19 cellular contexts compared by ENCODE assay signal in the genomic region with DNA sequence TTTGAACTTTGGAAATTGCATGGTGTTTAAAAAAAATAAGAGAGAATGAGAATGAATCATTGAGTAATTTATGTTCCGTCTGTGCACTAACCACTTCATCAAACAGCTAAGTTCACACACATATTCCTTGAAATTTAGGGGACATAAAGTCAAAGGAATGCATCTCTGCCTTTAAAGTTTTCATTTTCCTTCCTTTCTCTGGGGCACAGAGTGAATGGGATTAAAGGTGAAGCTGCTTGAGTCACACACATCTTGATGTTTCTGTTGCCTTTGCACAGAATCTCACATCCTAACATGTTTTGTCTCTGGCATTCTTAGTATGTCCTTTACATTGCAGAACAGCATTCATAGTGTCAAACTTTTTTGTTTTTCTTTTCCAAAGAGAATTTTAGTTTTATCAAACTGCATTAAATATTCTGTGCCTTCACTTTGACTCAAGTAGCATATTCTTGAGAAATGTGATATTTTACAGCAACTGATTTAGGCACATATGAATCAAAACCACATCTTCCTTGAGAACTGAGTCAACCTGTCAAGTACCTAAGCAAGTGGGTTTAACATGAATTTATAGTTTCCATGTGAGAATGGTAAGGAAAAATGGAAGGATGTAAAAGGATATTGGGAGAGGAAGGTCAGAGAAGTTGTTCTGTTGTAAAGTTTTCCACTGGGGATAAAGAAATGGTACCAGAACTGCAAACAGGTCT.
A peak's percentile ranks its signal among the peaks of the same experiment; 100 is the strongest.
DNase-seq lines count a peak whose midpoint lies in the region; ATAC-seq and TF ChIP-seq lines count a peak whose summit lies in the region.
"Had no signal": no experiment of that assay in that cellular context is flagged by ENCODE, and none has a peak within 500 bp of the region (broad histone marks: within the 10 kb centered on the region; RNA-seq: fewer than 3 reads in every experiment).

No MANE protein-coding gene starts in this region.

- peak overlapping the region; percentile 0 for H3K4me3 Mint-ChIP-seq in activated CD4-positive, alpha-beta T cell treated with anti-CD3 and anti-CD28 coated beads for 36 hours
- no peak overlapping the region for H3K4me3 Mint-ChIP-seq in activated CD4-positive, alpha-beta T cell treated with anti-CD3 and anti-CD28 coated beads, Interleukin-2, amount 10 ng/mL, durations not matched to agents 7 days and 5 days
- H3K4me3 Mint-ChIP-seq: CD8-positive, alpha-beta T cell; H9 had no signal

- in situ Hi-C loops in IMR-90 (cut with MboI; ENCODE audit: low sequenced_read_pairs) = no loop called here

- peak overlapping the region; percentile 86 for H2BK5ac ChIP-seq in IMR-90 (ENCODE audit: low read depth, low read length, poor library complexity, severe bottlenecking)

- dilution Hi-C loops in IMR-90 (cut with HindIII; ENCODE audit: low sequenced_read_pairs, unreplicated experiment) = no loop called here

- peak overlapping the region; percentile 45; the same call in 1 of the 2 replicates for H4K5ac ChIP-seq in IMR-90 (ENCODE audit: low read depth, low read length)

- no peak for TF ChIP-seq RAD21 in IMR-90 (IDR thresholded peaks at IDR 0.05; ENCODE audit: low read length)

- H3K9ac ChIP-seq in IMR-90 (ENCODE audit: low read depth, low read length) = no peak overlapping the region; the same call in 1 of the 2 replicates

- H3K9me3 Mint-ChIP-seq in activated CD4-positive, alpha-beta T cell treated with anti-CD3 and anti-CD28 coated beads for 36 hours (ENCODE audit: low read depth) = no peaks in the 10 kb centered on the region
- H3K9me3 Mint-ChIP-seq in activated CD4-positive, alpha-beta T cell treated with anti-CD3 and anti-CD28 coated beads, Interleukin-2, amount 10 ng/mL, durations not matched to agents 7 days and 5 days = peaks cover 3% of the 10 kb centered on the region
- H3K9me3 Mint-ChIP-seq: CD8-positive, alpha-beta T cell had no signal

- H2BK15ac ChIP-seq in IMR-90 (ENCODE audit: low read depth, low read length) = peak overlapping the region; percentile 9; the same call in 1 of the 3 replicates

- H2AK9ac ChIP-seq in IMR-90 (replicated peaks; ENCODE audit: low read depth, low read length, poor library complexity) = no peak overlapping the region

- H4K8ac ChIP-seq in IMR-90 (ENCODE audit: low read depth in 2 of 2, low read length in 2 of 2) = peak overlapping the region; percentile 0 to 64; a peak in 2 of 4 replicates

- peak overlapping the region; percentile 74 for H2BK120ac ChIP-seq in IMR-90 (ENCODE audit: low read depth, low read length)

- H4K20me1 ChIP-seq in IMR-90 (ENCODE audit: insufficient read depth, low read length) = no peaks in the 10 kb centered on the region

- TF ChIP-seq CTCF in IMR-90 (conservative IDR thresholded peaks at IDR 0.05; ENCODE audit: low read depth, low read length) (no peak), cardiac fibroblast (IDR thresholded peaks at IDR 0.05; ENCODE audit: low read depth, low read length) (no peak)

- peaks cover 1% of the 10 kb centered on the region; the same call in 1 of the 2 replicates for H3K4me1 ChIP-seq in IMR-90 (ENCODE audit: control insufficient read depth, insufficient read depth, low read length)
- H3K4me1 ChIP-seq: heart left ventricle, transverse colon had no signal

- H3K36me3 ChIP-seq in IMR-90 (ENCODE audit: control insufficient read depth, insufficient read depth, low read length) = no peaks in the 10 kb centered on the region
- H3K36me3 ChIP-seq: heart left ventricle, neutrophil, transverse colon had no signal

- H3K27ac ChIP-seq in IMR-90 (ENCODE audit: insufficient read depth, low read length) = no peak overlapping the region
- H3K27ac ChIP-seq: 22Rv1, heart left ventricle, neutrophil, transverse colon had no signal

- H3K18ac ChIP-seq in IMR-90 (ENCODE audit: low read depth, low read length) = peak overlapping the region; percentile 30; the same call in 1 of the 2 replicates

- no peak for TF ChIP-seq POLR2A in IMR-90 (IDR thresholded peaks at IDR 0.05; ENCODE audit: low read depth, low read length)

- no peaks in the 10 kb centered on the region for H3K79me1 ChIP-seq in IMR-90 (ENCODE audit: low read depth in 1 of 2, low read length in 2 of 2)

- no peaks in the 10 kb centered on the region for H3K9me1 ChIP-seq in IMR-90 (ENCODE audit: insufficient read depth, low read length)

- WGBS in IMR-90 (ENCODE audit: extremely low coverage in 2 of 2, insufficient read length in 1 of 2), 2 experiments = no CpG with 5 or more reads among the region's 1 CpG

- no peak overlapping the region for H2AFZ ChIP-seq in IMR-90 (replicated peaks; ENCODE audit: low read length, poor library complexity)

- peaks cover 49% of the 10 kb centered on the region for H3K4me1 Mint-ChIP-seq in activated CD4-positive, alpha-beta T cell treated with anti-CD3 and anti-CD28 coated beads for 36 hours
- peaks cover 17% of the 10 kb centered on the region for H3K4me1 Mint-ChIP-seq in activated CD4-positive, alpha-beta T cell treated with anti-CD3 and anti-CD28 coated beads, Interleukin-2, amount 10 ng/mL, durations not matched to agents 7 days and 5 days

- no peak for DNase-seq in activated CD4-positive, alpha-beta T cell treated with anti-CD3 and anti-CD28 coated beads for 36 hours
- DNase-seq in activated CD4-positive, alpha-beta T cell treated with anti-CD3 and anti-CD28 coated beads, Interleukin-2, amount 10 ng/mL, durations not matched to agents 7 days and 5 days = no peak
- DNase-seq in IMR-90 = peak; percentile 56
- peak; percentile 12 to 35 for DNase-seq in cardiac fibroblast (ENCODE audit: low read depth in 2 of 2)
- DNase-seq in renal cortical epithelial cell (ENCODE audit: low read depth) = peak; percentile 19
- DNase-seq in foreskin melanocyte = no peak
- DNase-seq: CD8-positive, alpha-beta T cell; cerebellar nuclear complex; H9; heart left ventricle; islet precursor cell; midbrain; NCI-H1092 treated with DMSO at 0.1 percent for 48 hours; NCI-H2171 treated with DMSO at 0.1 percent for 48 hours; transverse colon had no signal

- CTCF ChIA-PET in activated CD4-positive, alpha-beta T cell treated with anti-CD3 and anti-CD28 coated beads for 36 hours (lab: Charles Lee) = no interaction called here
- CTCF ChIA-PET in activated CD4-positive, alpha-beta T cell treated with anti-CD3 and anti-CD28 coated beads, Interleukin-2, amount 10 ng/mL, durations not matched to agents 7 days and 5 days (lab: Charles Lee) = no interaction called here
- CTCF ChIA-PET in IMR-90 (lab: Yijun Ruan, JAX) = interaction anchor here (0.7 kb wide), 1 partner anchor 15 kb away, joined by 3 read pairs; no protein-coding TSS in a partner anchor

- intact Hi-C loops in activated CD4-positive, alpha-beta T cell treated with anti-CD3 and anti-CD28 coated beads for 36 hours (cut with DNase I, micrococcal nuclease) = loop anchor here (2.0 to 5.0 kb wide), 5 partner anchors 49 to 264 kb away; no protein-coding TSS in a partner anchor
- intact Hi-C loops in IMR-90 (cut with micrococcal nuclease) = no loop called here

- H3K23ac ChIP-seq in IMR-90 (ENCODE audit: low read depth, low read length) = peak overlapping the region; percentile 8

- peaks cover 3% of the 10 kb centered on the region for H3K27me3 Mint-ChIP-seq in activated CD4-positive, alpha-beta T cell treated with anti-CD3 and anti-CD28 coated beads for 36 hours
- H3K27me3 Mint-ChIP-seq in activated CD4-positive, alpha-beta T cell treated with anti-CD3 and anti-CD28 coated beads, Interleukin-2, amount 10 ng/mL, durations not matched to agents 7 days and 5 days = no peaks in the 10 kb centered on the region

- BruUV-seq in IMR-90 (replicated peaks; lab: Mats Ljungman, UMichigan) = no TSS peak

- POLR2A ChIA-PET in activated CD4-positive, alpha-beta T cell treated with anti-CD3 and anti-CD28 coated beads for 36 hours (lab: Charles Lee) = no interaction called here
- POLR2A ChIA-PET in activated CD4-positive, alpha-beta T cell treated with anti-CD3 and anti-CD28 coated beads, Interleukin-2, amount 10 ng/mL, durations not matched to agents 7 days and 5 days (lab: Charles Lee) = no interaction called here
- POLR2A ChIA-PET in IMR-90 (lab: Charles Lee; ENCODE audit: unreplicated experiment) = no interaction called here

- H4K91ac ChIP-seq in IMR-90 (ENCODE audit: insufficient read depth, low read depth, low read length) = no peak overlapping the region

- peak overlapping the region; percentile 36; the same call in 1 of the 2 replicates for H3K4ac ChIP-seq in IMR-90 (ENCODE audit: low read depth, low read length)

- H3K27ac Mint-ChIP-seq in activated CD4-positive, alpha-beta T cell treated with anti-CD3 and anti-CD28 coated beads for 36 hours = peak overlapping the region; percentile 91
- H3K27ac Mint-ChIP-seq in activated CD4-positive, alpha-beta T cell treated with anti-CD3 and anti-CD28 coated beads, Interleukin-2, amount 10 ng/mL, durations not matched to agents 7 days and 5 days = no peak overlapping the region
- H3K27ac Mint-ChIP-seq: CD8-positive, alpha-beta T cell; H9 had no signal

- H3K4me2 ChIP-seq in IMR-90 (ENCODE audit: low read depth, low read length) = no peak overlapping the region

- H3K36me3 Mint-ChIP-seq in activated CD4-positive, alpha-beta T cell treated with anti-CD3 and anti-CD28 coated beads for 36 hours (ENCODE audit: low read depth) = peaks cover 4% of the 10 kb centered on the region
- peaks cover 5% of the 10 kb centered on the region for H3K36me3 Mint-ChIP-seq in activated CD4-positive, alpha-beta T cell treated with anti-CD3 and anti-CD28 coated beads, Interleukin-2, amount 10 ng/mL, durations not matched to agents 7 days and 5 days (ENCODE audit: low read depth)
- H3K36me3 Mint-ChIP-seq: CD8-positive, alpha-beta T cell had no signal

- no peak overlapping the region for H3K56ac ChIP-seq in IMR-90 (ENCODE audit: extremely low read depth, insufficient read depth, low read length)

- peak overlapping the region; percentile 67; the same call in 1 of the 2 replicates for H3K14ac ChIP-seq in IMR-90 (replicated peaks; ENCODE audit: low read depth, low read length)

- H2AK5ac ChIP-seq in IMR-90 (ENCODE audit: low read depth, low read length) = peak overlapping the region; percentile 23; the same call in 1 of the 2 replicates

- peak; percentile 63 for ATAC-seq in activated CD4-positive, alpha-beta T cell treated with anti-CD3 and anti-CD28 coated beads for 36 hours
- peak; percentile 67 for ATAC-seq in IMR-90 (ENCODE audit: low read depth)
- ATAC-seq in HG02678 (IDR thresholded peaks at IDR 0.05; ENCODE audit: unreplicated experiment) = no peak
- no peak for ATAC-seq in HG03565 (IDR thresholded peaks at IDR 0.05; ENCODE audit: unreplicated experiment)
- ATAC-seq: CD8-positive, alpha-beta T cell; heart left ventricle had no signal

- no peak overlapping the region for H3K4me3 ChIP-seq in IMR-90 (ENCODE audit: insufficient read depth, low read depth, low read length)
- no peak overlapping the region for H3K4me3 ChIP-seq in cardiac fibroblast (replicated peaks in 1 of 2; ENCODE audit: low read depth in 2 of 2, low read length in 2 of 2)
- H3K4me3 ChIP-seq: heart left ventricle, transverse colon had no signal

- H3K27me3 ChIP-seq in IMR-90 (ENCODE audit: control insufficient read depth, insufficient read depth, low read length) = no peaks in the 10 kb centered on the region
- H3K27me3 ChIP-seq: heart left ventricle, neutrophil, transverse colon had no signal

- peak overlapping the region; percentile 48; the same call in 1 of the 2 replicates for H2BK20ac ChIP-seq in IMR-90 (ENCODE audit: low read depth, low read length)

- no peaks in the 10 kb centered on the region for H3K9me3 ChIP-seq in IMR-90 (ENCODE audit: control insufficient read depth, insufficient read depth, low read length)
- H3K9me3 ChIP-seq: heart left ventricle, neutrophil, transverse colon had no signal

Comparison
In these comparisons a context has a peak if more than half of its experiments do, and no peak if none do; other contexts are left out.
1. ATAC-seq: peak in activated CD4-positive, alpha-beta T cell treated with anti-CD3 and anti-CD28 coated beads for 36 hours (single experiment) and IMR-90 (single experiment); none in HG02678 (single experiment) and HG03565 (single experiment).
2. DNase-seq: peak in IMR-90 (single experiment), cardiac fibroblast (2 of 2) and renal cortical epithelial cell (single experiment); none in activated CD4-positive, alpha-beta T cell treated with anti-CD3 and anti-CD28 coated beads for 36 hours (single experiment), activated CD4-positive, alpha-beta T cell treated with anti-CD3 and anti-CD28 coated beads, Interleukin-2, amount 10 ng/mL, durations not matched to agents 7 days and 5 days (single experiment) and foreskin melanocyte (single experiment).